Comparison of ENCODE assay signal across 18 cellular contexts in the genomic region with DNA sequence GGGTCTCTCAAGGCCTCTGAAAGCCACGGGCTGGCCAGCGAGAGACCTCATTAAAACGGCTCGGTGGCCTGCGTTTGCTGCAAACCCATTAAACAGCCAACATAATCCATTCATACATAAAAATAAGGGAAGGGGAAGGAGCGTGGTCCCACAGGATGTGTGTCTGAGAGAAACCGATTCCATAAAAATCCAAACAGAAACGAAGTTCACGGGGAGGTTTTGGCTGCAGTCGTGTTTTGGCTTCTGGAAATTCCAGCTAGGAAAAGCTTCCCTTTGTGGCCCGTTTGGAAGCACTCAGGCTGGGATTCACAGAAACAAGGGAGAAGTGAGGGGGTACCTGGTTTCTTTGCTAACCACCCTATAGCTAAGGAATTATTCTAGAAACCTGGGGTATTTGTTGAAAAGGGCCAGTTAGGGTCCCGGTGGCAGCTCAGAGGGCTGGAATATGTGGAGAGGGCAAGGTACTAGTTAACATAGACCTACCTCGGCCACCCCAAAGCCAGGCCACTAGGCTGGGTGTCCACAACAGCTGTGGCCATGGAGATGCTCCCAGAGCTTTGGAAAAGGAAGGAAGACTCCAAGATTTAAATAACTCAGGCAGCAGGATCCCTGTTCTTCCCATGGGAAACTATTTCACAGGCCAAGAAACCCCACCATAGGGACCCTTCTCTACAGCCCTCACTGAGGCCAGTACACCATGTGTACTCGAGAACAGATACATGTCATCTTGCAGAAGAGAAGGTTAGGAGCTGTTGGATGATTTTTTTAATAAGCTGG.
A peak's percentile ranks its signal among the peaks of the same experiment; 100 is the strongest.
DNase-seq lines count a peak whose midpoint lies in the region; ATAC-seq and TF ChIP-seq lines count a peak whose summit lies in the region.
"Had no signal": no experiment of that assay in that cellular context is flagged by ENCODE, and none has a peak within 500 bp of the region (broad histone marks: within the 10 kb centered on the region; RNA-seq: fewer than 3 reads in every experiment).

No MANE protein-coding gene starts in this region.

- no peak overlapping the region for H3K4me3 ChIP-seq in fibroblast of villous mesenchyme (ENCODE audit: low read depth, low read length)
- H3K4me3 ChIP-seq in spleen = no peak overlapping the region
- no peak overlapping the region for H3K4me3 ChIP-seq in trophoblast cell (ENCODE audit: low read depth, low read length)

- no peak overlapping the region for H2BK5ac ChIP-seq in trophoblast cell (ENCODE audit: low read depth, low read length, poor library complexity)

- H3K27ac ChIP-seq in spleen = peak overlapping the region in 6 of 8 donors; percentile 32 to 61 (median 50)
- no peak overlapping the region for H3K27ac ChIP-seq in trophoblast cell (ENCODE audit: low read depth, low read length)

- no peak overlapping the region for H3K4me2 ChIP-seq in trophoblast cell (ENCODE audit: low read length)

- no peak overlapping the region for H4K12ac ChIP-seq in trophoblast cell (ENCODE audit: low read depth, low read length)

- H3K4me1 ChIP-seq in spleen (peaks cover 0 to 4% (median 1%) of the 10 kb centered on the region in 6 donors), trophoblast cell (ENCODE audit: control insufficient read depth in 1 of 2, insufficient read depth in 2 of 2, low read length in 2 of 2) (no peaks in the 10 kb centered on the region)
- H3K4me1 ChIP-seq: BE2C had no signal

- H3K27me3 ChIP-seq in spleen (replicated peaks in 1 of 7) (no peaks in the 10 kb centered on the region), trophoblast cell (ENCODE audit: insufficient read depth, low read length) (no peaks in the 10 kb centered on the region)
- H3K27me3 ChIP-seq: BE2C had no signal

- H3K9ac ChIP-seq in trophoblast cell (ENCODE audit: low read length) = no peak overlapping the region

- no peak overlapping the region for H2BK12ac ChIP-seq in trophoblast cell (ENCODE audit: low read length)

- no peaks in the 10 kb centered on the region for H3K79me2 ChIP-seq in trophoblast cell (ENCODE audit: control insufficient read depth, insufficient read depth, low read length, poor library complexity)

- H2BK120ac ChIP-seq in trophoblast cell (ENCODE audit: insufficient read depth, low read length, poor library complexity) = no peak overlapping the region

- H4K91ac ChIP-seq in trophoblast cell (ENCODE audit: low read depth, low read length) = no peak overlapping the region

- peaks cover 4% of the 10 kb centered on the region for H3K9me3 Mint-ChIP-seq in nephron
- H3K9me3 Mint-ChIP-seq: CD4-positive, alpha-beta T cell had no signal

- no peak overlapping the region for H3K23ac ChIP-seq in trophoblast cell (ENCODE audit: low read length)

- peak overlapping the region in 2 of 3 experiments; percentile 4 to 52 for H3K27ac Mint-ChIP-seq in nephron
- H3K27ac Mint-ChIP-seq: CD4-positive, alpha-beta T cell had no signal

- no peak for ATAC-seq in HG02798 (IDR thresholded peaks at IDR 0.05; ENCODE audit: poor library complexity, unreplicated experiment)
- ATAC-seq: Panc1 had no signal

- H3K4me3 Mint-ChIP-seq in nephron = no peak overlapping the region
- H3K4me3 Mint-ChIP-seq: CD4-positive, alpha-beta T cell had no signal

- DNase-seq in dermis microvascular lymphatic vessel endothelial cell (ENCODE audit: low read depth in 2 of 2) (peak; percentile 7 to 27), fibroblast of villous mesenchyme (ENCODE audit: low read depth) (peak; percentile 42), spleen (no peak), trophoblast cell (no peak), HuH-7.5 (ENCODE audit: low spot score) (no peak)
- no peak for DNase-seq in activated CD8-positive, alpha-beta memory T cell treated with anti-CD3 and anti-CD28 coated beads for 24 hours
- DNase-seq: BE2C; CD4-positive, alpha-beta T cell; DMS53; HCEC 1CT; NCI-H1105; NCI-H1694; NCI-H2107; NCI-H2227 treated with DMSO at 0.1 percent for 48 hours; NCI-H524 had no signal

- no peak overlapping the region for H3K14ac ChIP-seq in trophoblast cell (ENCODE audit: low read length)

- peaks cover 2% of the 10 kb centered on the region for H3K79me1 ChIP-seq in trophoblast cell (ENCODE audit: low read length)

- no peak overlapping the region for H3K18ac ChIP-seq in trophoblast cell (ENCODE audit: low read length)

- intact Hi-C loops in spleen (cut with DNase I; ENCODE audit: low total_unique reads) = no loop called here

- no peaks in the 10 kb centered on the region for H3K36me3 Mint-ChIP-seq in nephron (ENCODE audit: low read depth)

- no peak overlapping the region for H2AFZ ChIP-seq in trophoblast cell (ENCODE audit: insufficient read depth, low read length, poor library complexity)

- H2AK5ac ChIP-seq in trophoblast cell (ENCODE audit: low read length) = no peak overlapping the region

- H3K9me3 ChIP-seq in spleen = no peaks in the 10 kb centered on the region
- no peaks in the 10 kb centered on the region for H3K9me3 ChIP-seq in trophoblast cell (ENCODE audit: insufficient read depth, low read depth, low read length)
- H3K9me3 ChIP-seq: BE2C had no signal

- no peak overlapping the region for H4K8ac ChIP-seq in trophoblast cell (ENCODE audit: low read depth, low read length)

- TF ChIP-seq POLR2A in spleen (IDR thresholded peaks at IDR 0.05) = no peak

- peaks cover 24% of the 10 kb centered on the region for H3K4me1 Mint-ChIP-seq in nephron

- H3K36me3 ChIP-seq in spleen (no peaks in the 10 kb centered on the region), trophoblast cell (ENCODE audit: control insufficient read depth in 1 of 2, insufficient read depth in 2 of 2, low read length in 2 of 2) (no peaks in the 10 kb centered on the region)
- H3K36me3 ChIP-seq: BE2C had no signal

- no peak for TF ChIP-seq CTCF in fibroblast of villous mesenchyme (IDR thresholded peaks at IDR 0.05; ENCODE audit: insufficient read depth, low read depth, low read length)
- no peak for TF ChIP-seq CTCF in nephron (IDR thresholded peaks at IDR 0.05; ENCODE audit: unreplicated experiment in 3 of 3)
- no peak for TF ChIP-seq CTCF in spleen (IDR thresholded peaks at IDR 0.05 in 8 of 11, conservative IDR thresholded peaks at IDR 0.05 in 3 of 11)

- 71 to 87% (median 74%) methylated on average over 8 to 14 of the region's 14 CpGs for WGBS in spleen, 5 donors
- WGBS in trophoblast cell (ENCODE audit: extremely low coverage, insufficient coverage, insufficient read length) = no CpG with 5 or more reads among the region's 14 CpGs

- no peak overlapping the region for H3K4ac ChIP-seq in trophoblast cell (ENCODE audit: low read depth, low read length)

- peaks cover 3% of the 10 kb centered on the region for H3K27me3 Mint-ChIP-seq in nephron (ENCODE audit: low read depth)
- H3K27me3 Mint-ChIP-seq: CD4-positive, alpha-beta T cell had no signal

Comparison
In these comparisons a context has a peak if more than half of its experiments do, and no peak if none do; other contexts are left out.
1. DNase-seq: peak in dermis microvascular lymphatic vessel endothelial cell (2 of 2) and fibroblast of villous mesenchyme (single experiment); none in spleen (single experiment), trophoblast cell (0 of 2), activated CD8-positive, alpha-beta memory T cell treated with anti-CD3 and anti-CD28 coated beads for 24 hours (single experiment) and HuH-7.5 (single experiment).